In genomic region chr16:1449201-1449788, GRCh38 we compare ENCODE assay signal across 32 cellular contexts. TPM values are rescaled to one million over a fixed set of nuclear protein-coding genes. Genes with fewer than 3 reads are reported as not detected.
"Had no signal": no experiment of that assay in that cellular context is flagged by ENCODE, and none has a peak within 500 bp of the region (broad histone marks: within the 10 kb centered on the region; RNA-seq: fewer than 3 reads in every experiment).

No MANE protein-coding gene starts in this region.

- FAIRE-seq: colon, kidney had no signal

- H3K9ac ChIP-seq: neural progenitor cell had no signal

- H3K4me3 Mint-ChIP-seq: dendritic cell treated with granulocyte-macrophage colony-stimulating factor and Interleukin-4, amounts not matched to agents 40 ng/mL and 50 ng/mL, for 4 days; endodermal cell; naive thymus-derived CD4-positive, alpha-beta T cell; nephron; neural progenitor cell; stimulated activated naive B cell treated with anti-CD40 and anti-IgM and Interleukin-4, amounts not matched to agents 10 μg/mL and 1 μg/mL and 100 μg/mL, for 72 hours; stimulated activated naive CD8-positive, alpha-beta T cell treated with anti-CD3 and anti-CD28 coated beads, Interleukin-15, Interleukin-2, amounts not matched to agents 100 ng/mL and 50 ng/mL, for 24 hours had no signal

- H3K9me3 ChIP-seq: gastrocnemius medialis, left lung, prostate gland, right atrium auricular region, sigmoid colon, transverse colon, upper lobe of right lung, uterus had no signal

- H3K27me3 ChIP-seq: gastrocnemius medialis, left lung, neural progenitor cell, right atrium auricular region, sigmoid colon, transverse colon, upper lobe of right lung, uterus had no signal

- H3K27me3 Mint-ChIP-seq: dendritic cell treated with granulocyte-macrophage colony-stimulating factor and Interleukin-4, amounts not matched to agents 40 ng/mL and 50 ng/mL, for 4 days; naive thymus-derived CD4-positive, alpha-beta T cell; stimulated activated naive B cell treated with anti-CD40 and anti-IgM and Interleukin-4, amounts not matched to agents 10 μg/mL and 1 μg/mL and 100 μg/mL, for 72 hours; stimulated activated naive CD8-positive, alpha-beta T cell treated with anti-CD3 and anti-CD28 coated beads, Interleukin-15, Interleukin-2, amounts not matched to agents 100 ng/mL and 50 ng/mL, for 24 hours had no signal

- H3K27ac Mint-ChIP-seq: dendritic cell treated with granulocyte-macrophage colony-stimulating factor and Interleukin-4, amounts not matched to agents 40 ng/mL and 50 ng/mL, for 4 days; endodermal cell; nephron; neural progenitor cell; stimulated activated naive B cell treated with anti-CD40 and anti-IgM and Interleukin-4, amounts not matched to agents 10 μg/mL and 1 μg/mL and 100 μg/mL, for 72 hours; stimulated activated naive CD8-positive, alpha-beta T cell treated with anti-CD3 and anti-CD28 coated beads, Interleukin-15, Interleukin-2, amounts not matched to agents 100 ng/mL and 50 ng/mL, for 24 hours had no signal

- ATAC-seq: esophagus mucosa; gastrocnemius medialis; left lung; naive thymus-derived CD4-positive, alpha-beta T cell; stimulated activated naive B cell treated with anti-CD40 and anti-IgM and Interleukin-4, amounts not matched to agents 10 μg/mL and 1 μg/mL and 100 μg/mL, for 72 hours; upper lobe of right lung had no signal

- H3K4me2 ChIP-seq: neural progenitor cell had no signal

- H3K27ac ChIP-seq: epithelial cell of prostate, gastrocnemius medialis, left lung, neural progenitor cell, prostate gland, right atrium auricular region, sigmoid colon, transverse colon, upper lobe of right lung, uterus had no signal

- H3K36me3 ChIP-seq: neural progenitor cell, uterus had no signal

- H3K4me1 ChIP-seq: gastrocnemius medialis, left lung, neural progenitor cell, prostate gland, right atrium auricular region, sigmoid colon, transverse colon, upper lobe of right lung, uterus had no signal

- H3K4me3 ChIP-seq: gastrocnemius medialis, left lung, neural progenitor cell, prostate gland, right atrium auricular region, sigmoid colon, transverse colon, upper lobe of right lung, uterus had no signal

- DNase-seq: effector CD8-positive, alpha-beta T cell; endodermal cell; foreskin fibroblast; gastrocnemius medialis; kidney; left lung; mesendoderm; midbrain; naive thymus-derived CD4-positive, alpha-beta T cell; sigmoid colon; stimulated activated CD4-positive, alpha-beta T cell treated with anti-CD3 and anti-CD28 coated beads, Interleukin-2, amount 100 ng/mL, for 24 hours; stimulated activated CD4-positive, alpha-beta T cell treated with anti-CD3 and anti-CD28 coated beads, Interleukin-4, amount 100 ng/mL, for 4 hours; stimulated activated naive B cell treated with anti-CD40 and anti-IgM and Interleukin-4, amounts not matched to agents 10 μg/mL and 1 μg/mL and 100 μg/mL, for 72 hours; transverse colon; upper lobe of right lung; uterus had no signal

- H3K4me1 Mint-ChIP-seq: endodermal cell; naive thymus-derived CD4-positive, alpha-beta T cell; nephron; neural progenitor cell; stimulated activated naive B cell treated with anti-CD40 and anti-IgM and Interleukin-4, amounts not matched to agents 10 μg/mL and 1 μg/mL and 100 μg/mL, for 72 hours had no signal

- H2AFZ ChIP-seq: neural progenitor cell had no signal

- H3K9me3 Mint-ChIP-seq: dendritic cell treated with granulocyte-macrophage colony-stimulating factor and Interleukin-4, amounts not matched to agents 40 ng/mL and 50 ng/mL, for 4 days; endodermal cell; naive thymus-derived CD4-positive, alpha-beta T cell; nephron; neural progenitor cell; stimulated activated naive B cell treated with anti-CD40 and anti-IgM and Interleukin-4, amounts not matched to agents 10 μg/mL and 1 μg/mL and 100 μg/mL, for 72 hours; stimulated activated naive CD8-positive, alpha-beta T cell treated with anti-CD3 and anti-CD28 coated beads, Interleukin-15, Interleukin-2, amounts not matched to agents 100 ng/mL and 50 ng/mL, for 24 hours had no signal

RNA-seq across cellular contexts. Expression of gene CCDC154, which starts 4.9 kb away (rescaled TPM):
- total RNA-seq: right atrium auricular region had no signal
- polyA plus RNA-seq: naive thymus-derived CD4-positive, alpha-beta T cell had no signal

RNA-seq across cellular contexts. Expression of gene PERCC1, which starts 18.4 kb away (rescaled TPM):
- total RNA-seq: cerebellum, esophagus mucosa, gastrocnemius medialis, glomerular endothelial cell, kidney, lower leg skin, lung microvascular endothelial cell, mucosa of gallbladder, osteoblast, right atrium auricular region, sigmoid colon, skeletal muscle tissue, upper lobe of right lung, uterus had no signal
- polyA plus RNA-seq: naive thymus-derived CD4-positive, alpha-beta T cell had no signal
